In the genomic region with DNA sequence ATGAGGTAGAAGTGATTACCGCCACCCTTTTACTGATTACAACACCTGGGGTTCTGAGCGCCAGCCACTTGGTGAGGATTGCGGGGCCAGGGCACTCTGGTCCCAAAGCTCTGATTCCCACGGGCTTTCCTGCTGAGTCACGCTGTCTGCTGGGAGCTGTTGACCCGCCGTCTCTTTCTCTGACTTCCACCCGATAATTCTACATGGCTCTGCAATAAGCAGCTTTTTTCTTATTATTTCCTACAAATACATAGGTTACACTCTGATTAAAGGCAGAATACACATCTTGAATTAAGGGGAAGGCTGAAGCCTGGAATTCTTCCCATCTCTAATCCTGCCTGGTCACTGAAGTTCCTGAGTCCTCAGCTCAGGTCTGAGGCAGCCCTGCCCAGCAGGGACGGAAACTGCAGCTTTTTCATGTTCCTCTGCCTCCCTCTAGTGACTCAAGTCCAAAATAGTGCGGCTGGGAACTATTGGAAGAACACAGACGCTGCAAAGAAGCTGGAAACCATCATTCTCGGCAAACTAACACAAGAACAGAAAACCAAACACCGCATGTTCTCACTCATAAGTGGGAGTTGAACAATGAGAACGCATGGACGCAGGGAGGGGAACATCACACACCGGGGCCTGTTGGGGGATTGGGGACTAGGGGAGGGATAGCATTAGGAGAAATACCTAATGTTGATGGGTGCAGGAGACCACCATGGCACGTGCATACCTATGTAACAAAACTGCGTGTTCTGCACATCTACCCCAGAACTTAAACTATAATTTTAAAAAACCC, we compare ENCODE assay signal across 8 cellular contexts.
A peak's percentile ranks its signal among the peaks of the same experiment; 100 is the strongest.
DNase-seq lines count a peak whose midpoint lies in the region; ATAC-seq and TF ChIP-seq lines count a peak whose summit lies in the region.

No MANE protein-coding gene starts in this region.

- H3K36me3 ChIP-seq in breast epithelium (no peaks in the 10 kb centered on the region), iPS DF 6.9 (ENCODE audit: control insufficient read depth, insufficient read depth, low read length) (no peaks in the 10 kb centered on the region)

- DNase-seq in GM12864 (ENCODE audit: low read depth): peak; percentile 24
- DNase-seq in NCI-H146 treated with DMSO at 0.1 percent for 48 hours (lab: John Stamatoyannopoulos, UW; ENCODE audit: unreplicated experiment): peak; percentile 71
- DNase-seq in T-helper 22 cell (ENCODE audit: low read depth): peak; percentile 27
- DNase-seq in breast epithelium (ENCODE audit: low spot score in 2 of 2): peak; percentile 73 to 79
- peak; percentile 75 for DNase-seq in iPS DF 6.9 (ENCODE audit: low read depth, low spot score)
- peak; percentile 75 for DNase-seq in sciatic nerve (ENCODE audit: low spot score)

- H3K4me1 ChIP-seq in breast epithelium (peaks cover 0 to 6% of the 10 kb centered on the region in 2 donors), iPS DF 6.9 (ENCODE audit: control insufficient read depth, insufficient read depth, low read length) (no peaks in the 10 kb centered on the region; the same call in 1 of the 2 replicates)

- TF ChIP-seq CTCF in GM12864 (IDR thresholded peaks at IDR 0.05; ENCODE audit: low read depth, low read length, missing control alignments): peak; percentile 70
- peak; percentile 79 to 90 (median 82) for TF ChIP-seq CTCF in breast epithelium (IDR thresholded peaks at IDR 0.05)

- H3K9me3 ChIP-seq in breast epithelium (no peaks in the 10 kb centered on the region), iPS DF 6.9 (ENCODE audit: control insufficient read depth, insufficient read depth, low read length) (no peaks in the 10 kb centered on the region)

- ATAC-seq in HG02759 (IDR thresholded peaks at IDR 0.05; ENCODE audit: unreplicated experiment) (peak; percentile 88), sciatic nerve (peak; percentile 96), GM18519 (IDR thresholded peaks at IDR 0.05; ENCODE audit: low FRiP score, unreplicated experiment) (no peak)

- no peaks in the 10 kb centered on the region for H3K27me3 ChIP-seq in breast epithelium
- no peaks in the 10 kb centered on the region for H3K27me3 ChIP-seq in iPS DF 6.9 (ENCODE audit: control insufficient read depth, insufficient read depth, low read length)

- WGBS in iPS DF 6.9 (ENCODE audit: insufficient coverage, insufficient read length): no CpG with 5 or more reads among the region's 18 CpGs

- TF ChIP-seq POLR2A in breast epithelium (IDR thresholded peaks at IDR 0.05): no peak

- H3K4me3 ChIP-seq in GM12864 (ENCODE audit: low read depth, low read length): no peak overlapping the region
- H3K4me3 ChIP-seq in breast epithelium: peak overlapping the region; percentile 15 to 52 (median 37)
- H3K4me3 ChIP-seq in iPS DF 6.9 (ENCODE audit: low read length): no peak overlapping the region

- intact Hi-C loops in breast epithelium (cut with DNase I; ENCODE audit: low total_unique reads) (loop anchor here (10.0 kb wide), 1 partner anchor 197 kb away; a partner anchor contains a TSS), sciatic nerve (cut with DNase I) (loop anchor here (10.0 kb wide), 1 partner anchor 197 kb away; a partner anchor contains a TSS)

- H3K27ac ChIP-seq in breast epithelium: peak overlapping the region in 1 of 2 donors; percentile 33
- H3K27ac ChIP-seq in iPS DF 6.9 (ENCODE audit: low read length): no peak overlapping the region

Comparison
In these comparisons a context has a peak if more than half of its experiments do, and no peak if none do; other contexts are left out.
1. DNase-seq: peak in every context shown above with its lines; median percentile 76 in breast epithelium; 75 in iPS DF 6.9; 75 in sciatic nerve; 71 in NCI-H146 treated with DMSO at 0.1 percent for 48 hours; 27 in T-helper 22 cell; 24 in GM12864.
2. H3K4me3 ChIP-seq: peak in breast epithelium (3 of 3); none in GM12864 (single experiment) and iPS DF 6.9 (single experiment).